In the genomic region with DNA sequence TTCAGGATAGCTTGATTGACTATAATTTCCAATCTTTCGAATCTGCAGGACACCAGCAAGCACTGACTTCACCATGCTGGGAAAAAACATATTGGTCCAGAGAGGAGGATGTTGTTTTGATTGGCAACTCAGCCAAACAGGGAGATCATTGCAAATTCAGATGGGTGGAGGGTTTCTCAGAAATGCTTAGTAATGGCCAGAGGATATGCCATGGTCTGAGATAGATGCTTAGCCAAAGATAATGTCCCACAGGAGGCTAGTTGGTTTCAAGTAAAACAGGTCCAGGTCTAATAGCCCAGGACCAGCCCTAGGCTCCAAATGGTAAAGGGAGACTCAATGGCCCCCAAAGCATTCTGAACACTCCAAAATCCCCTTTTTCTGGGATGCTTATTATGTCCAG, we compare ENCODE assay signal across 16 cellular contexts. TPM values are rescaled to one million over a fixed set of nuclear protein-coding genes. Genes with fewer than 3 reads are reported as not detected.
DNase-seq lines count a peak whose midpoint lies in the region; ATAC-seq, FAIRE-seq and TF ChIP-seq lines count a peak whose summit lies in the region.
"Had no signal": no experiment of that assay in that cellular context is flagged by ENCODE, and none has a peak within 500 bp of the region (broad histone marks: within the 10 kb centered on the region; RNA-seq: fewer than 3 reads in every experiment).

No MANE protein-coding gene starts in this region.

- no peak overlapping the region for H2AFZ ChIP-seq in K562 (ENCODE audit: low read depth, low read length)

- peak; percentile 21 for DNase-seq in NCI-H226
- DNase-seq in K562 (ENCODE audit: extremely low read depth in 1 of 4, low spot score in 3 of 4) = no peak
- DNase-seq in mesothelial cell of epicardium (ENCODE audit: low spot score in 2 of 2, unreplicated experiment in 2 of 2) = no peak
- no peak for DNase-seq in epidermal melanocyte (ENCODE audit: insufficient read length, low spot score)
- DNase-seq in small intestine = no peak
- DNase-seq in NCI-H748 treated with DMSO at 0.1 percent for 48 hours (lab: John Stamatoyannopoulos, UW) = no peak
- DNase-seq: DMS79 treated with DMSO at 0.1 percent for 48 hours, MV-4-11, NCI-H1694 treated with DMSO at 0.1 percent for 48 hours, NCI-H2227 treated with DMSO at 0.1 percent for 48 hours, SW 1271 had no signal

- peaks cover 31% of the 10 kb centered on the region for H3K4me1 Mint-ChIP-seq in mesothelial cell of epicardium

- POLR2A ChIA-PET in K562 (lab: Yijun Ruan, JAX) = interaction anchor here (1.1 kb wide), 1 partner anchor 10 kb away, joined by 4 read pairs; no protein-coding TSS in a partner anchor

- no peak overlapping the region for H3K4me3 Mint-ChIP-seq in mesothelial cell of epicardium

- BruUV-seq in K562 (replicated peaks; lab: Mats Ljungman, UMichigan) = no TSS peak

- no peaks in the 10 kb centered on the region for H4K20me1 ChIP-seq in K562 (replicated peaks; ENCODE audit: control insufficient read depth, insufficient read depth, low read length)

- TF ChIP-seq CTCF in K562 (IDR thresholded peaks at IDR 0.05 in 2 of 3, conservative IDR thresholded peaks at IDR 0.05 in 1 of 3; ENCODE audit: insufficient read depth in 2 of 3, low read depth in 1 of 3, low read length in 3 of 3) (no peak), mesothelial cell of epicardium (IDR thresholded peaks at IDR 0.05; ENCODE audit: unreplicated experiment) (no peak)

- H3K36me3 Mint-ChIP-seq in mesothelial cell of epicardium = no peaks in the 10 kb centered on the region

- H3K9ac ChIP-seq in K562 (ENCODE audit: insufficient read depth in 1 of 2, low read depth in 2 of 2, low read length in 2 of 2) = no peak overlapping the region
- H3K9ac ChIP-seq: KMS-11 had no signal

- TF ChIP-seq POLR2A in K562 (conservative IDR thresholded peaks at IDR 0.05) = no peak

- H3K9me3 Mint-ChIP-seq in mesothelial cell of epicardium = peaks cover 4% of the 10 kb centered on the region

- TF ChIP-seq RAD21 in K562 (CRISPR knock-in tag; conservative IDR thresholded peaks at IDR 0.05 in 1 of 2, IDR thresholded peaks at IDR 0.05 in 1 of 2) = no peak

- no peaks in the 10 kb centered on the region for H3K27me3 ChIP-seq in K562 (ENCODE audit: control insufficient read depth in 2 of 2, insufficient read depth in 2 of 2, low read length in 2 of 2)
- H3K27me3 ChIP-seq in small intestine (ENCODE audit: control insufficient read depth in 2 of 2, insufficient read depth in 2 of 2, low read length in 2 of 2) = no peaks in the 10 kb centered on the region
- H3K27me3 ChIP-seq: SJSA1 had no signal

- H3K4me2 ChIP-seq in K562 (ENCODE audit: insufficient read depth, low read length) = no peak overlapping the region
- H3K4me2 ChIP-seq: KMS-11 had no signal

- in situ Hi-C loops in K562 (cut with MboI) = no loop called here

- WGBS in K562 (ENCODE audit: insufficient coverage, low coverage, missing lambda C conversion rate) = 13% methylated on average over 1 of the region's 1 CpG
- 68 to 91% (median 71%) methylated on average over 1 of the region's 1 CpG for WGBS in small intestine, 3 donors

- no peak overlapping the region for H3K27ac ChIP-seq in K562 (ENCODE audit: extremely low read depth, low read depth, low read length)
- no peak overlapping the region for H3K27ac ChIP-seq in small intestine (ENCODE audit: low read depth in 1 of 2, low read length in 1 of 2)
- H3K27ac ChIP-seq: KMS-11, SJSA1 had no signal

- no peak overlapping the region for H3K4me3 ChIP-seq in K562
- H3K4me3 ChIP-seq in small intestine (ENCODE audit: low read depth in 1 of 2, low read length in 2 of 2) = no peak overlapping the region
- H3K4me3 ChIP-seq: SJSA1 had no signal

- H3K9me1 ChIP-seq in K562 (ENCODE audit: control insufficient read depth, insufficient read depth, low read length) = no peaks in the 10 kb centered on the region

- CTCF ChIA-PET in K562 (lab: Yijun Ruan, JAX; ENCODE audit: low intra/inter-chr PET ratio) = no interaction called here

- no peaks in the 10 kb centered on the region for H3K27me3 Mint-ChIP-seq in mesothelial cell of epicardium (ENCODE audit: low read depth)

- no peaks in the 10 kb centered on the region for H3K36me3 ChIP-seq in K562 (ENCODE audit: control insufficient read depth, insufficient read depth, low read length)
- no peaks in the 10 kb centered on the region for H3K36me3 ChIP-seq in small intestine (ENCODE audit: control insufficient read depth in 2 of 2, insufficient read depth in 2 of 2, low read length in 2 of 2)
- H3K36me3 ChIP-seq: SJSA1 had no signal

- no peak for FAIRE-seq in K562 (lab: Jason Lieb, UNC)
- FAIRE-seq in small intestine (lab: Jason Lieb, UNC) = no peak
- FAIRE-seq: G401.6, HepG2 had no signal

- H3K27ac Mint-ChIP-seq in mesothelial cell of epicardium = peak overlapping the region; percentile 47

- no peak for TF ChIP-seq EP300 in K562 (IDR thresholded peaks at IDR 0.05; ENCODE audit: low read length)

- H3K9me3 ChIP-seq in K562 (replicated peaks; ENCODE audit: control insufficient read depth, insufficient read depth, low read depth, low read length) (no peaks in the 10 kb centered on the region), small intestine (ENCODE audit: control insufficient read depth, low read depth) (no peaks in the 10 kb centered on the region)
- H3K9me3 ChIP-seq: SJSA1 had no signal

- no peaks in the 10 kb centered on the region for H3K79me2 ChIP-seq in K562 (ENCODE audit: control insufficient read depth, insufficient read depth, low read length)

- intact Hi-C loops in K562 (cut with micrococcal nuclease) = no loop called here

- peaks cover 0 to 3% of the 10 kb centered on the region in 2 experiments; a peak in 3 of 5 replicates for H3K4me1 ChIP-seq in K562 (replicated peaks in 1 of 2; ENCODE audit: control insufficient read depth in 2 of 2, insufficient read depth in 2 of 2, low read length in 2 of 2)
- H3K4me1 ChIP-seq in small intestine (ENCODE audit: control insufficient read depth in 2 of 2, insufficient read depth in 1 of 2, low read depth in 1 of 2, low read length in 1 of 2) = no peaks in the 10 kb centered on the region

- ATAC-seq in K562 (no peak; the same call in 2 of the 3 replicates), HG02884 (IDR thresholded peaks at IDR 0.05; ENCODE audit: unreplicated experiment) (no peak)
- ATAC-seq: HepG2 had no signal

TF ChIP-seq in K562, 482 proteins besides CTCF, POLR2A, EP300 and RAD21 (continues in another document):
- no peak for TF ChIP-seq SP2 (IDR thresholded peaks at IDR 0.05; ENCODE audit: extremely low read depth, low read depth, low read length, poor library complexity, severe bottlenecking)
- peak; percentile 39 for TF ChIP-seq NFE2 (IDR thresholded peaks at IDR 0.05; ENCODE audit: low read depth)
- no peak for TF ChIP-seq FOXA3 (CRISPR knock-in tag; conservative IDR thresholded peaks at IDR 0.05 in 1 of 2, IDR thresholded peaks at IDR 0.05 in 1 of 2)
- TF ChIP-seq, protein P1, sequence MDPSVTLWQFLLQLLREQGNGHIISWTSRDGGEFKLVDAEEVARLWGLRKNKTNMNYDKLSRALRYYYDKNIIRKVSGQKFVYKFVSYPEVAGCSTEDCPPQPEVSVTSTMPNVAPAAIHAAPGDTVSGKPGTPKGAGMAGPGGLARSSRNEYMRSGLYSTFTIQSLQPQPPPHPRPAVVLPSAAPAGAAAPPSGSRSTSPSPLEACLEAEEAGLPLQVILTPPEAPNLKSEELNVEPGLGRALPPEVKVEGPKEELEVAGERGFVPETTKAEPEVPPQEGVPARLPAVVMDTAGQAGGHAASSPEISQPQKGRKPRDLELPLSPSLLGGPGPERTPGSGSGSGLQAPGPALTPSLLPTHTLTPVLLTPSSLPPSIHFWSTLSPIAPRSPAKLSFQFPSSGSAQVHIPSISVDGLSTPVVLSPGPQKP (CRISPR knock-in tag; IDR thresholded peaks at IDR 0.05) = no peak
- TF ChIP-seq HDGF (IDR thresholded peaks at IDR 0.05) = no peak
- TF ChIP-seq, protein P2, sequence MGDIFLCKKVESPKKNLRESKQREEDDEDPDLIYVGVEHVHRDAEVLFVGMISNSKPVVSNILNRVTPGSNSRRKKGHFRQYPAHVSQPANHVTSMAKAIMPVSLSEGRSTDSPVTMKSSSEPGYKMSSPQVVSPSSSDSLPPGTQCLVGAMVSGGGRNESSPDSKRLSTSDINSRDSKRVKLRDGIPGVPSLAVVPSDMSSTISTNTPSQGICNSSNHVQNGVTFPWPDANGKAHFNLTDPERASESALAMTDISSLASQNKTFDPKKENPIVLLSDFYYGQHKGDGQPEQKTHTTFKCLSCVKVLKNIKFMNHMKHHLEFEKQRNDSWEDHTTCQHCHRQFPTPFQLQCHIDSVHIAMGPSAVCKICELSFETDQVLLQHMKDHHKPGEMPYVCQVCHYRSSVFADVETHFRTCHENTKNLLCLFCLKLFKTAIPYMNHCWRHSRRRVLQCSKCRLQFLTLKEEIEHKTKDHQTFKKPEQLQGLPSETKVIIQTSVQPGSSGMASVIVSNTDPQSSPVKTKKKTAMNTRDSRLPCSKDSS (IDR thresholded peaks at IDR 0.05; ENCODE audit: low read depth, partially characterized antibody) = no peak
- no peak for TF ChIP-seq ZBED1 (IDR thresholded peaks at IDR 0.05)
- TF ChIP-seq FIP1L1 (IDR thresholded peaks at IDR 0.05; ENCODE audit: low read depth, low read length, poor library complexity, severe bottlenecking) = no peak

RNA-seq across cellular contexts. Expression of a gene that starts 46.7 kb away (rescaled TPM):
- total RNA-seq in K562 (2011; cell fraction: chromatin; rRNA removed; ENCODE audit: low replicate concordance) = 0.56 TPM in 1 of 2 replicates, not detected in the other
- 0.39 TPM in 1 of 2 replicates, not detected in the other for total RNA-seq in K562 (2011; cell fraction: nucleolus; rRNA removed)
- 0.44 and 0.69 TPM in 2 replicates for total RNA-seq in K562 (2011; cell fraction: nucleoplasm; rRNA removed)
- total RNA-seq in K562 (2014; rRNA removed) (0.59 and 0.61 TPM in 2 replicates), K562 (2014; rRNA removed; fragmentation: Illumina TruSeq; extraction: Trizol) (0.69 and 1.5 TPM in 2 replicates), K562 (2015; rRNA removed; fragmentation: Illumina TruSeq; extraction: Trizol) (1.5 and 1.6 TPM in 2 replicates), K562 (2021) (1.4 and 2.2 TPM in 2 replicates), mesothelial cell of epicardium (126 to 134 TPM (median 133 TPM) in 3 replicates)
- polyA plus RNA-seq in K562 (2011; rRNA removed) (0.12 and 0.17 TPM in 2 replicates), K562 (2014; fragmentation: Illumina TruSeq; extraction: Trizol) (0.40 and 1.4 TPM in 2 replicates), K562 (2014; fragmentation: Nextera tagmentation; extraction: Ambion mirVana) (1 to 10 TPM in 1 of 2 experiments, under 1 TPM in 1; 0.73 to 2.0 TPM), K562 (2014; rRNA removed) (0.19 and 1.1 TPM in 2 replicates), small intestine (10 to 100 TPM in 1 of 3 donors, 1 to 10 TPM in 2; 2.5 to 14.5 (median 3.0) TPM)
- polyA plus RNA-seq in K562 (2011; cell fraction: cytosol; rRNA removed) = 0.10 TPM in 1 of 2 replicates, not detected in the other
- 0.20 and 0.48 TPM in 2 replicates for polyA plus RNA-seq in K562 (2011; cell fraction: nucleus; rRNA removed)
- 2.2 and 5.9 TPM in 2 replicates for polyA plus RNA-seq in K562 (2012)
- 0.25 TPM in 1 of 2 replicates, not detected in the other for polyA minus RNA-seq in K562 (2011; rRNA and poly(A)+ RNA removed)
- polyA minus RNA-seq in K562 (2011; cell fraction: cytosol; rRNA and poly(A)+ RNA removed) = not detected in 2 replicates
- 0.13 and 0.22 TPM in 2 replicates for polyA minus RNA-seq in K562 (2011; cell fraction: nucleus; rRNA and poly(A)+ RNA removed)
- total RNA-seq: HepG2 had no signal
- polyA plus RNA-seq: HepG2 had no signal

Comparison
In these comparisons a context has a peak if more than half of its experiments do, and no peak if none do; other contexts are left out.
1. RNA of a gene that starts 46.7 kb away (total RNA-seq): 126 to 134 TPM in mesothelial cell of epicardium; 0.39 to 2.2 TPM in K562; every median in the first group is over 10 times any median in the second.